15 cellular contexts compared by ENCODE assay signal in genomic region chr3:52714335-52715302, GRCh38. TPM values are rescaled to one million over a fixed set of nuclear protein-coding genes. Genes with fewer than 3 reads are reported as not detected.
A peak's percentile ranks its signal among the peaks of the same experiment; 100 is the strongest.
DNase-seq lines count a peak whose midpoint lies in the region; ATAC-seq and TF ChIP-seq lines count a peak whose summit lies in the region.
"Had no signal": no experiment of that assay in that cellular context is flagged by ENCODE, and none has a peak within 500 bp of the region (broad histone marks: within the 10 kb centered on the region; RNA-seq: fewer than 3 reads in every experiment).

No MANE protein-coding gene starts in this region.

- 53 to 68% methylated on average over 14 to 39 of the region's 39 CpGs for WGBS in body of pancreas, 2 donors

- H3K27ac Mint-ChIP-seq in activated T-helper 2 cell treated with anti-CD3 and anti-CD28 coated beads, Interferon-gamma antibody, Interleukin-2, Interleukin-4, amounts not matched to agents 10 μg/mL and 5 μg/mL and 100 μg/mL, durations not matched to agents 14 hours and 24 hours and 36 hours: no peak overlapping the region
- H3K27ac Mint-ChIP-seq: activated CD8-positive, alpha-beta T cell treated with anti-CD3 and anti-CD28 coated beads, Interleukin-2, amount 10 ng/mL, durations not matched to agents 7 days and 5 days had no signal

- TF ChIP-seq CTCF in body of pancreas (IDR thresholded peaks at IDR 0.05) (no peak), vagina (IDR thresholded peaks at IDR 0.05) (no peak)

- no peak overlapping the region for H3K27ac ChIP-seq in body of pancreas
- no peak overlapping the region for H3K27ac ChIP-seq in iPS-20b (ENCODE audit: low read length)
- H3K27ac ChIP-seq in vagina: no peak overlapping the region
- H3K27ac ChIP-seq: brain microvascular endothelial cell, spleen had no signal

- H3K27me3 Mint-ChIP-seq in activated T-helper 2 cell treated with anti-CD3 and anti-CD28 coated beads, Interferon-gamma antibody, Interleukin-2, Interleukin-4, amounts not matched to agents 10 μg/mL and 5 μg/mL and 100 μg/mL, durations not matched to agents 14 hours and 24 hours and 36 hours (ENCODE audit: low read depth): no peaks in the 10 kb centered on the region
- H3K27me3 Mint-ChIP-seq: naive B cell had no signal

- no peak for TF ChIP-seq POLR2A in body of pancreas (IDR thresholded peaks at IDR 0.05)
- TF ChIP-seq POLR2A in vagina (IDR thresholded peaks at IDR 0.05): no peak

- H3K9me3 ChIP-seq in body of pancreas (no peaks in the 10 kb centered on the region), iPS-20b (ENCODE audit: insufficient read depth, low read depth, low read length) (no peaks in the 10 kb centered on the region), vagina (no peaks in the 10 kb centered on the region)

- H3K4me3 Mint-ChIP-seq in activated T-helper 2 cell treated with anti-CD3 and anti-CD28 coated beads, Interferon-gamma antibody, Interleukin-2, Interleukin-4, amounts not matched to agents 10 μg/mL and 5 μg/mL and 100 μg/mL, durations not matched to agents 14 hours and 24 hours and 36 hours (ENCODE audit: low read depth): no peak overlapping the region
- H3K4me3 Mint-ChIP-seq: activated CD8-positive, alpha-beta T cell treated with anti-CD3 and anti-CD28 coated beads, Interleukin-2, amount 10 ng/mL, durations not matched to agents 7 days and 5 days; naive B cell had no signal

- intact Hi-C loops in body of pancreas (cut with DNase I) (no loop called here), posterior vena cava (cut with DNase I) (no loop called here), vagina (cut with DNase I) (no loop called here)
- intact Hi-C loops in activated T-helper 2 cell treated with anti-CD3 and anti-CD28 coated beads, Interferon-gamma antibody, Interleukin-2, Interleukin-4, amounts not matched to agents 10 μg/mL and 5 μg/mL and 100 μg/mL, durations not matched to agents 14 hours and 24 hours and 36 hours (cut with micrococcal nuclease): no loop called here

- H3K4me3 ChIP-seq in body of pancreas (no peak overlapping the region), iPS-20b (ENCODE audit: low read length) (peak overlapping the region; percentile 73), vagina (no peak overlapping the region)
- H3K4me3 ChIP-seq: GM12878, spleen had no signal

- peak; percentile 30 for ATAC-seq in body of pancreas
- ATAC-seq: activated CD8-positive, alpha-beta T cell treated with anti-CD3 and anti-CD28 coated beads, Interleukin-2, amount 10 ng/mL, durations not matched to agents 7 days and 5 days; GM12878 had no signal

- H3K9me3 Mint-ChIP-seq in activated T-helper 2 cell treated with anti-CD3 and anti-CD28 coated beads, Interferon-gamma antibody, Interleukin-2, Interleukin-4, amounts not matched to agents 10 μg/mL and 5 μg/mL and 100 μg/mL, durations not matched to agents 14 hours and 24 hours and 36 hours: peaks cover 3% of the 10 kb centered on the region

- no peak overlapping the region; the same call in 1 of the 2 replicates for H3K9ac ChIP-seq in iPS-20b (ENCODE audit: low read depth, low read length)

- H3K4me1 Mint-ChIP-seq in activated T-helper 2 cell treated with anti-CD3 and anti-CD28 coated beads, Interferon-gamma antibody, Interleukin-2, Interleukin-4, amounts not matched to agents 10 μg/mL and 5 μg/mL and 100 μg/mL, durations not matched to agents 14 hours and 24 hours and 36 hours (ENCODE audit: low read depth): peaks cover under 1% of the 10 kb centered on the region

- no peaks in the 10 kb centered on the region for H3K27me3 ChIP-seq in body of pancreas
- H3K27me3 ChIP-seq in iPS-20b (ENCODE audit: insufficient read depth, low read length): no peaks in the 10 kb centered on the region
- no peaks in the 10 kb centered on the region for H3K27me3 ChIP-seq in vagina
- H3K27me3 ChIP-seq: brain microvascular endothelial cell, spleen had no signal

- DNase-seq in ELF-1 (ENCODE audit: low read depth, low spot score): peak; percentile 86
- DNase-seq in body of pancreas: peak in 2 of 4 donors; percentile 20 to 54
- peak; percentile 76 for DNase-seq in posterior vena cava (ENCODE audit: low spot score)
- no peak for DNase-seq in NK-92 (lab: John Stamatoyannopoulos, UW; ENCODE audit: unreplicated experiment)
- DNase-seq in vagina (ENCODE audit: extremely low spot score in 2 of 2): no peak
- DNase-seq in ureter (ENCODE audit: low spot score): no peak
- no peak for DNase-seq in activated T-helper 2 cell treated with anti-CD3 and anti-CD28 coated beads, Interferon-gamma antibody, Interleukin-2, Interleukin-4, amounts not matched to agents 10 μg/mL and 5 μg/mL and 100 μg/mL, durations not matched to agents 14 hours and 24 hours and 36 hours (ENCODE audit: low spot score)
- DNase-seq: activated CD8-positive, alpha-beta T cell treated with anti-CD3 and anti-CD28 coated beads, Interleukin-2, amount 10 ng/mL, durations not matched to agents 7 days and 5 days; brain microvascular endothelial cell; DMS79 treated with DMSO at 0.1 percent for 48 hours; hippocampal formation; naive B cell; spleen had no signal

- H3K36me3 ChIP-seq in body of pancreas (replicated peaks in 1 of 2; ENCODE audit: insufficient read depth in 1 of 2, low read depth in 2 of 2): no peaks in the 10 kb centered on the region
- peaks cover 15% of the 10 kb centered on the region for H3K36me3 ChIP-seq in iPS-20b (ENCODE audit: insufficient read depth, low read depth, low read length)
- H3K36me3 ChIP-seq in vagina: peaks cover 0 to 9% of the 10 kb centered on the region in 2 donors

- H3K36me3 Mint-ChIP-seq in activated T-helper 2 cell treated with anti-CD3 and anti-CD28 coated beads, Interferon-gamma antibody, Interleukin-2, Interleukin-4, amounts not matched to agents 10 μg/mL and 5 μg/mL and 100 μg/mL, durations not matched to agents 14 hours and 24 hours and 36 hours (ENCODE audit: low read depth): peaks cover 23% of the 10 kb centered on the region

- H3K4me1 ChIP-seq in body of pancreas: no peaks in the 10 kb centered on the region
- no peaks in the 10 kb centered on the region for H3K4me1 ChIP-seq in iPS-20b (ENCODE audit: insufficient read depth, low read length)
- H3K4me1 ChIP-seq in vagina: no peaks in the 10 kb centered on the region

RNA-seq across cellular contexts. Expression of gene SPCS1, which starts 8.7 kb away (rescaled TPM):
- total RNA-seq in body of pancreas (10 to 100 TPM; 33.0 to 59.9 TPM), posterior vena cava (10 to 100 TPM; 63.9 to 70.2 TPM), vagina (68.5 TPM), ureter (125 TPM)
- 124 and 125 TPM in 2 replicates for total RNA-seq in activated T-helper 2 cell treated with anti-CD3 and anti-CD28 coated beads, Interferon-gamma antibody, Interleukin-2, Interleukin-4, amounts not matched to agents 10 μg/mL and 5 μg/mL and 100 μg/mL, durations not matched to agents 14 hours and 24 hours and 36 hours

RNA-seq across cellular contexts. Expression of gene GLT8D1, which starts 9.0 kb away (rescaled TPM):
- total RNA-seq in body of pancreas (10 to 100 TPM; 43.8 to 92.0 TPM), posterior vena cava (10 to 100 TPM; 33.5 to 55.9 TPM), vagina (29.7 TPM), ureter (52.3 TPM)
- total RNA-seq in activated T-helper 2 cell treated with anti-CD3 and anti-CD28 coated beads, Interferon-gamma antibody, Interleukin-2, Interleukin-4, amounts not matched to agents 10 μg/mL and 5 μg/mL and 100 μg/mL, durations not matched to agents 14 hours and 24 hours and 36 hours: 37.6 and 38.7 TPM in 2 replicates

RNA-seq across cellular contexts. Expression of gene GNL3, which starts 28.8 kb away (rescaled TPM):
- total RNA-seq in body of pancreas: 100 to 1,000 TPM in 1 of 2 donors, 10 to 100 TPM in 1; 46.2 to 122 TPM
- 10 to 100 TPM; 46.1 to 50.5 TPM for total RNA-seq in posterior vena cava
- total RNA-seq in vagina: 73.4 TPM
- 174 TPM for total RNA-seq in ureter
- 226 and 235 TPM in 2 replicates for total RNA-seq in activated T-helper 2 cell treated with anti-CD3 and anti-CD28 coated beads, Interferon-gamma antibody, Interleukin-2, Interleukin-4, amounts not matched to agents 10 μg/mL and 5 μg/mL and 100 μg/mL, durations not matched to agents 14 hours and 24 hours and 36 hours

RNA-seq across cellular contexts. Expression of gene PBRM1, which starts 28.9 kb away (rescaled TPM):
- total RNA-seq in body of pancreas: 10 to 100 TPM; 62.3 to 72.8 TPM
- total RNA-seq in posterior vena cava: 10 to 100 TPM; 63.8 to 78.1 TPM
- 64.6 TPM for total RNA-seq in vagina
- 82.3 TPM for total RNA-seq in ureter
- total RNA-seq in activated T-helper 2 cell treated with anti-CD3 and anti-CD28 coated beads, Interferon-gamma antibody, Interleukin-2, Interleukin-4, amounts not matched to agents 10 μg/mL and 5 μg/mL and 100 μg/mL, durations not matched to agents 14 hours and 24 hours and 36 hours: 60.4 and 66.3 TPM in 2 replicates

RNA-seq across cellular contexts. Expression of gene NEK4, which starts 56.1 kb away (rescaled TPM):
- total RNA-seq in body of pancreas: 10 to 100 TPM; 10.1 to 73.2 TPM
- total RNA-seq in posterior vena cava: 10 to 100 TPM; 17.3 to 21.5 TPM
- 53.0 TPM for total RNA-seq in vagina
- total RNA-seq in ureter: 36.3 TPM
- 26.7 and 27.6 TPM in 2 replicates for total RNA-seq in activated T-helper 2 cell treated with anti-CD3 and anti-CD28 coated beads, Interferon-gamma antibody, Interleukin-2, Interleukin-4, amounts not matched to agents 10 μg/mL and 5 μg/mL and 100 μg/mL, durations not matched to agents 14 hours and 24 hours and 36 hours

Comparison
In these comparisons a context has a peak if more than half of its experiments do, and no peak if none do; other contexts are left out.
1. DNase-seq: peak in ELF-1 (single experiment) and posterior vena cava (single experiment); none in NK-92 (single experiment), vagina (0 of 2), ureter (single experiment) and activated T-helper 2 cell treated with anti-CD3 and anti-CD28 coated beads, Interferon-gamma antibody, Interleukin-2, Interleukin-4, amounts not matched to agents 10 μg/mL and 5 μg/mL and 100 μg/mL, durations not matched to agents 14 hours and 24 hours and 36 hours (single experiment).